8 cellular contexts compared by ENCODE assay signal in genomic region chrX:115642895-115643530, GRCh38.
A peak's percentile ranks its signal among the peaks of the same experiment; 100 is the strongest.
DNase-seq lines count a peak whose midpoint lies in the region; ATAC-seq, FAIRE-seq and TF ChIP-seq lines count a peak whose summit lies in the region.

No MANE protein-coding gene starts in this region.

- no peaks in the 10 kb centered on the region for H3K36me3 ChIP-seq in DOHH2 (ENCODE audit: control insufficient read depth, low read length)

- DNase-seq in LNCaP clone FGC (ENCODE audit: low read depth) (peak; percentile 1), T follicular helper cell (ENCODE audit: low read depth) (peak; percentile 20), epithelial cell of prostate (ENCODE audit: low read depth, low spot score) (no peak), neural crest cell (ENCODE audit: low read depth, low spot score) (peak; percentile 60), islet precursor cell (no peak)

- no peaks in the 10 kb centered on the region for H3F3A ChIP-seq in DOHH2 (ENCODE audit: control insufficient read depth, insufficient read depth)

- H3K27ac Mint-ChIP-seq in neural crest cell (ENCODE audit: unreplicated experiment) = no peak overlapping the region

- H3K36me3 Mint-ChIP-seq in neural crest cell (ENCODE audit: low read depth) = peaks cover 17% of the 10 kb centered on the region

- no peaks in the 10 kb centered on the region for H3K27me3 Mint-ChIP-seq in neural crest cell (ENCODE audit: low read depth)

- no peaks in the 10 kb centered on the region for H3K79me2 ChIP-seq in DOHH2 (ENCODE audit: control insufficient read depth, low read length)

- H3K4me1 ChIP-seq in DOHH2 (ENCODE audit: control insufficient read depth, low read length) = no peaks in the 10 kb centered on the region

- no peak overlapping the region for H3K4me2 ChIP-seq in DOHH2 (ENCODE audit: low read length)

- no peak overlapping the region for H3K4me3 Mint-ChIP-seq in neural crest cell

- H3K9me3 Mint-ChIP-seq in neural crest cell = no peaks in the 10 kb centered on the region

- ATAC-seq in GM19324 (IDR thresholded peaks at IDR 0.05; ENCODE audit: low FRiP score, unreplicated experiment) = no peak

- H3K9me3 ChIP-seq in DOHH2 (ENCODE audit: control insufficient read depth, insufficient read depth, low read length) = no peaks in the 10 kb centered on the region

- H3K27me3 ChIP-seq in DOHH2 (ENCODE audit: control insufficient read depth, low read length) = no peaks in the 10 kb centered on the region

- H3K4me3 ChIP-seq in DOHH2 (ENCODE audit: low read length) (no peak overlapping the region), LNCaP clone FGC (ENCODE audit: low read depth, low read length) (no peak overlapping the region)

- no peaks in the 10 kb centered on the region for H4K20me1 ChIP-seq in DOHH2 (ENCODE audit: control insufficient read depth, insufficient read depth, low read depth, low read length)

- FAIRE-seq in A204.1 (lab: Jason Lieb, UNC) = peak; percentile 98

- H3K27ac ChIP-seq in DOHH2 (ENCODE audit: low read depth, low read length) (no peak overlapping the region), epithelial cell of prostate (peak overlapping the region; percentile 12)

- no peaks in the 10 kb centered on the region for H3K9me2 ChIP-seq in DOHH2 (replicated peaks; ENCODE audit: control insufficient read depth, low read length)

- H3K4me1 Mint-ChIP-seq in neural crest cell = peaks cover 29% of the 10 kb centered on the region

- peak; percentile 55 for TF ChIP-seq CTCF in DOHH2 (IDR thresholded peaks at IDR 0.05; ENCODE audit: low read depth, low read length, poor library complexity, severe bottlenecking)
- TF ChIP-seq CTCF in LNCaP clone FGC (IDR thresholded peaks at IDR 0.05; ENCODE audit: control insufficient read depth, extremely low read depth, insufficient read depth) = peak; percentile 61
- TF ChIP-seq CTCF in neural crest cell (conservative IDR thresholded peaks at IDR 0.05) = peak; percentile 99

Comparison
In these comparisons a context has a peak if more than half of its experiments do, and no peak if none do; other contexts are left out.
1. DNase-seq: peak in LNCaP clone FGC (single experiment), T follicular helper cell (single experiment) and neural crest cell (single experiment); none in epithelial cell of prostate (single experiment) and islet precursor cell (single experiment).
2. Peak in every context shown above with its lines, with median percentiles within 50 percentile points of each other: CTCF ChIP-seq.